In genomic region chr7:22137466-22137865, GRCh38 we compare ENCODE assay signal across 21 cellular contexts.
DNase-seq lines count a peak whose midpoint lies in the region; ATAC-seq, FAIRE-seq and TF ChIP-seq lines count a peak whose summit lies in the region.
"Had no signal": no experiment of that assay in that cellular context is flagged by ENCODE, and none has a peak within 500 bp of the region (broad histone marks: within the 10 kb centered on the region; RNA-seq: fewer than 3 reads in every experiment).

No MANE protein-coding gene starts in this region.

- H3K27ac ChIP-seq in right lobe of liver: no peak overlapping the region
- no peak overlapping the region for H3K27ac ChIP-seq in HepG2 (ENCODE audit: extremely low read length, insufficient read depth, low read length)
- H3K27ac ChIP-seq in brain microvascular endothelial cell: peak overlapping the region; percentile 44
- no peak overlapping the region for H3K27ac ChIP-seq in lower lobe of right lung
- H3K27ac ChIP-seq: 22Rv1, skin epidermis had no signal

- H3K4me1 ChIP-seq in right lobe of liver (no peaks in the 10 kb centered on the region), HepG2 (ENCODE audit: insufficient read depth, low read length) (peaks cover 13% of the 10 kb centered on the region), lower lobe of right lung (no peaks in the 10 kb centered on the region)

- WGBS in right lobe of liver (ENCODE audit: insufficient coverage, low coverage, low lambda C conversion rate, missing lambda C conversion rate): 90% methylated on average over 1 of the region's 2 CpGs
- 98% methylated on average over 2 of the region's 2 CpGs for WGBS in HepG2 (ENCODE audit: low lambda C conversion rate)

- peak in 3 of 4 donors; percentile 49 to 71 (median 67) for ATAC-seq in right lobe of liver
- no peak for ATAC-seq in HepG2
- ATAC-seq in lower lobe of right lung: peak; percentile 74 to 79
- ATAC-seq in GM18867 (IDR thresholded peaks at IDR 0.05; ENCODE audit: unreplicated experiment): no peak

- TF ChIP-seq CTCF in right lobe of liver (IDR thresholded peaks at IDR 0.05): no peak
- TF ChIP-seq CTCF in HepG2 (CRISPR knock-in tag; IDR thresholded peaks at IDR 0.05): no peak
- no peak for TF ChIP-seq CTCF in brain microvascular endothelial cell (IDR thresholded peaks at IDR 0.05; ENCODE audit: low read depth, low read length, missing control alignments)
- TF ChIP-seq CTCF in lower lobe of right lung (IDR thresholded peaks at IDR 0.05): no peak

- POLR2A ChIA-PET in HepG2 (lab: Yijun Ruan, JAX): no interaction called here

- intact Hi-C loops in right lobe of liver (cut with DNase I): no loop called here
- intact Hi-C loops in HepG2 (cut with micrococcal nuclease; ENCODE audit: unreplicated experiment): loop anchor here (10.0 kb wide), 1 partner anchor 127 kb away; no protein-coding TSS in a partner anchor
- intact Hi-C loops in lower lobe of right lung (cut with DNase I): no loop called here

- H3K9me3 ChIP-seq in right lobe of liver: no peaks in the 10 kb centered on the region
- H3K9me3 ChIP-seq in HepG2 (ENCODE audit: low read length): no peaks in the 10 kb centered on the region
- H3K9me3 ChIP-seq in lower lobe of right lung: no peaks in the 10 kb centered on the region
- H3K9me3 ChIP-seq: mucosa of descending colon, tibial nerve had no signal

- no peaks in the 10 kb centered on the region for H3K79me2 ChIP-seq in HepG2 (ENCODE audit: insufficient read depth, low read length)

- DNase-seq in right lobe of liver (no peak), HepG2 (ENCODE audit: low spot score) (no peak), brain microvascular endothelial cell (peak; percentile 73), lower lobe of right lung (no peak), HUDEP-2 (lab: John Stamatoyannopoulos, UW; ENCODE audit: unreplicated experiment in 76 of 76) (no peak), NCI-H1105 treated with DMSO at 0.1 percent for 48 hours (lab: John Stamatoyannopoulos, UW) (no peak)
- no peak for DNase-seq in stimulated activated CD4-positive, alpha-beta T cell treated with anti-CD3 and anti-CD28 coated beads, Interleukin-4, amount 100 ng/mL, for 24 hours
- DNase-seq: aorta, dermis blood vessel endothelial cell, DMS79 treated with DMSO at 0.1 percent for 48 hours, erythroblast, hippocampal formation, NCI-H187, NCI-H446, occipital lobe, SHP77 had no signal

- CTCF ChIA-PET in HepG2 (lab: Yijun Ruan, JAX; ENCODE audit: low intra/inter-chr PET ratio, low total read pairs): no interaction called here

- no peak for FAIRE-seq in HepG2 (lab: Jason Lieb, UNC)

- TF ChIP-seq POLR2A in right lobe of liver (IDR thresholded peaks at IDR 0.05) (no peak), HepG2 (IDR thresholded peaks at IDR 0.05; ENCODE audit: insufficient read depth in 1 of 2, low read depth in 2 of 2, low read length in 2 of 2) (no peak)

- no peak overlapping the region for H3K4me2 ChIP-seq in HepG2 (ENCODE audit: low read depth, low read length)

- in situ Hi-C loops in HepG2 (cut with HindIII; ENCODE audit: extremely low pct_ligation_motif_present, low pct_unique_long_range_greater_than_20kb): no loop called here
- in situ Hi-C loops in brain microvascular endothelial cell (cut with HindIII; ENCODE audit: low pct_ligation_motif_present, low sequenced_read_pairs): no loop called here

- H2AFZ ChIP-seq in HepG2 (ENCODE audit: low read length): no peak overlapping the region

- no peaks in the 10 kb centered on the region for H4K20me1 ChIP-seq in HepG2 (ENCODE audit: insufficient read depth, low read length)

- TF ChIP-seq RAD21 in HepG2 (CRISPR knock-in tag; IDR thresholded peaks at IDR 0.05): no peak

- H3K27me3 ChIP-seq in right lobe of liver (no peaks in the 10 kb centered on the region), HepG2 (ENCODE audit: control insufficient read depth in 1 of 2, insufficient read depth in 2 of 2, low read length in 2 of 2) (no peaks in the 10 kb centered on the region), brain microvascular endothelial cell (replicated peaks) (no peaks in the 10 kb centered on the region), lower lobe of right lung (ENCODE audit: low read depth) (no peaks in the 10 kb centered on the region)
- H3K27me3 ChIP-seq: tibial nerve had no signal

- no TSS peak for BruUV-seq in HepG2 (replicated peaks; lab: Mats Ljungman, UMichigan)

- peaks cover 0 to 9% (median 6%) of the 10 kb centered on the region in 4 donors for H3K36me3 ChIP-seq in right lobe of liver
- peaks cover 27 to 62% of the 10 kb centered on the region in 2 experiments for H3K36me3 ChIP-seq in HepG2 (replicated peaks in 1 of 2; ENCODE audit: control insufficient read depth in 1 of 2, insufficient read depth in 2 of 2, low read length in 2 of 2)
- no peaks in the 10 kb centered on the region for H3K36me3 ChIP-seq in brain microvascular endothelial cell (replicated peaks)
- peaks cover 76% of the 10 kb centered on the region for H3K36me3 ChIP-seq in lower lobe of right lung

- TF ChIP-seq EP300 in HepG2 (IDR thresholded peaks at IDR 0.05; ENCODE audit: low read depth in 2 of 2, low read length in 2 of 2) (no peak), HepG2 (CRISPR knock-in tag; IDR thresholded peaks at IDR 0.05; ENCODE audit: borderline replicate concordance) (no peak)

- H3K9ac ChIP-seq in HepG2 (ENCODE audit: insufficient read depth, low read depth, low read length): no peak overlapping the region

- H3K4me3 ChIP-seq in right lobe of liver (no peak overlapping the region), HepG2 (replicated peaks in 1 of 3; ENCODE audit: insufficient read depth in 1 of 3, low read depth in 2 of 3, low read length in 3 of 3) (no peak overlapping the region), brain microvascular endothelial cell (ENCODE audit: low read depth, low read length) (no peak overlapping the region), lower lobe of right lung (no peak overlapping the region)
- H3K4me3 ChIP-seq: mucosa of descending colon, skin epidermis, tibial nerve had no signal

TF ChIP-seq in HepG2, 621 proteins besides CTCF, POLR2A, EP300 and RAD21:
- TF ChIP-seq NONO (IDR thresholded peaks at IDR 0.05) (no peak), NONO (CRISPR knock-in tag; conservative IDR thresholded peaks at IDR 0.05) (no peak), FOSL2 (CRISPR knock-in tag; IDR thresholded peaks at IDR 0.05) (no peak), NFE2L2 (IDR thresholded peaks at IDR 0.05; ENCODE audit: low read length) (no peak), TAF15 (IDR thresholded peaks at IDR 0.05; ENCODE audit: low read depth, low read length, poor library complexity, severe bottlenecking) (no peak), NR2F1 (CRISPR knock-in tag; IDR thresholded peaks at IDR 0.05) (no peak), ZNF10 (CRISPR knock-in tag; IDR thresholded peaks at IDR 0.05; ENCODE audit: borderline replicate concordance, low read depth) (no peak), RFX5 (IDR thresholded peaks at IDR 0.05; ENCODE audit: low read depth, low read length) (no peak), THAP7 (CRISPR knock-in tag; IDR thresholded peaks at IDR 0.05) (no peak)

Comparison
In these comparisons a context has a peak if more than half of its experiments do, and no peak if none do; other contexts are left out.
1. ATAC-seq: peak in right lobe of liver (3 of 4) and lower lobe of right lung (2 of 2); none in HepG2 (single experiment) and GM18867 (single experiment).